33 cellular contexts compared by ENCODE assay signal in the genomic region with DNA sequence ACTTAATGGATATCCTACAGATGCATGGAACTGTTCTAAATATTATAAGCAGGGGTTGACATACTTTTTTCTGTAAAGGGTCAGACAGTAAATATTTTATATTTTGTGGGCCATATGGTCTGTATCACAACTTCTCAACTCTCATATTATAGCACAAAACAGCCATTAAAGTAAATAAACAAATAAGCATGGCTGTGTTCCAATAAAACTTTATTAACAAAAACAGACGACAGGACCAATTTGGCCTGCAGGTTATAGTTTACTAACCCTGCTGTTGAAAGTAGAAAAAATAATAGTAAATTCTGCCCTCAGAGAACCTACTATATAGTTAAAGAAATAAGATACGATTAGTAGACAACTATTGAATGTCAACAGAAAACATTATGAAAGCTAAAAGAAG. TPM values are rescaled to one million over a fixed set of nuclear protein-coding genes. Genes with fewer than 3 reads are reported as not detected.
"Had no signal": no experiment of that assay in that cellular context is flagged by ENCODE, and none has a peak within 500 bp of the region (broad histone marks: within the 10 kb centered on the region; RNA-seq: fewer than 3 reads in every experiment).

No MANE protein-coding gene starts in this region.

- H3K27me3 Mint-ChIP-seq: naive B cell; naive thymus-derived CD8-positive, alpha-beta T cell; natural killer cell treated with Interleukin-12 subunit alpha and Interleukin-12 subunit beta and Interleukin-15 and Interleukin-18, amount 100 ng/mL, for 72 hours; stimulated activated memory B cell treated with anti-CD40 and anti-IgM and Interleukin-4, amounts not matched to agents 10 μg/mL and 1 μg/mL and 100 μg/mL, for 72 hours; stimulated activated naive CD8-positive, alpha-beta T cell treated with anti-CD3 and anti-CD28 coated beads, Interleukin-15, amount 100 ng/mL, for 72 hours; type B pancreatic cell had no signal

- H3K9me3 Mint-ChIP-seq: natural killer cell treated with Interleukin-12 subunit alpha and Interleukin-12 subunit beta and Interleukin-15 and Interleukin-18, amount 100 ng/mL, for 72 hours; neural crest cell; stimulated activated naive CD8-positive, alpha-beta T cell treated with anti-CD3 and anti-CD28 coated beads, Interleukin-15, amount 100 ng/mL, for 72 hours; type B pancreatic cell had no signal

- H3K27ac Mint-ChIP-seq: naive B cell; naive thymus-derived CD8-positive, alpha-beta T cell; natural killer cell treated with Interleukin-12 subunit alpha and Interleukin-12 subunit beta and Interleukin-15 and Interleukin-18, amount 100 ng/mL, for 72 hours; nephron progenitor cell; stimulated activated memory B cell treated with anti-CD40 and anti-IgM and Interleukin-4, amounts not matched to agents 10 μg/mL and 1 μg/mL and 100 μg/mL, for 72 hours; stimulated activated naive CD8-positive, alpha-beta T cell treated with anti-CD3 and anti-CD28 coated beads, Interleukin-15, amount 100 ng/mL, for 72 hours; type B pancreatic cell had no signal

- H3K9me3 ChIP-seq: neutrophil, pancreas, prostate gland, spleen, suprapubic skin, testis, tibial artery, transverse colon, upper lobe of right lung, uterus had no signal

- H3K27ac ChIP-seq: neutrophil, pancreas, prostate gland, skin epidermis, spleen, suprapubic skin, testis, tibial artery, transverse colon, upper lobe of right lung, uterus had no signal

- H3K36me3 Mint-ChIP-seq: natural killer cell treated with Interleukin-12 subunit alpha and Interleukin-12 subunit beta and Interleukin-15 and Interleukin-18, amount 100 ng/mL, for 72 hours had no signal

- DNase-seq: naive B cell; naive thymus-derived CD8-positive, alpha-beta T cell; nephron progenitor cell; nucleus accumbens; pancreas; retina; right cardiac atrium; spleen; stimulated activated CD4-positive, alpha-beta T cell treated with anti-CD3 and anti-CD28 coated beads, Interleukin-12 subunit alpha, Interleukin-12 subunit beta, amount 100 ng/mL, for 4 hours; stimulated activated CD4-positive, alpha-beta T cell treated with anti-CD3 and anti-CD28 coated beads, Interleukin-1b, Interleukin-23, amount 100 ng/mL, for 48 hours; stimulated activated CD4-positive, alpha-beta T cell treated with anti-CD3 and anti-CD28 coated beads, Interleukin-4, amount 100 ng/mL, for 1 hour; stimulated activated CD4-positive, alpha-beta T cell treated with anti-CD3 and anti-CD28 coated beads, Interleukin-4, amount 100 ng/mL, for 4 hours; stimulated activated CD8-positive, alpha-beta memory T cell treated with anti-CD3 and anti-CD28 coated beads, Interleukin-4, amount 100 ng/mL, for 48 hours; stimulated activated naive CD4-positive, alpha-beta T cell; stimulated activated naive CD8-positive, alpha-beta T cell treated with anti-CD3 and anti-CD28 coated beads, Interleukin-15, amount 100 ng/mL, for 72 hours; stimulated activated naive CD8-positive, alpha-beta T cell treated with anti-CD3 and anti-CD28 coated beads, Interleukin-15, Interleukin-2, amounts not matched to agents 100 U/mL and 50 U/mL, for 24 hours; substantia nigra; testis; tibial artery; transverse colon; upper lobe of right lung; uterus had no signal

- FAIRE-seq: pancreas had no signal

- H3K4me1 ChIP-seq: pancreas, prostate gland, testis, tibial artery, transverse colon, upper lobe of right lung, uterus had no signal

- ATAC-seq: naive thymus-derived CD8-positive, alpha-beta T cell; natural killer cell treated with Interleukin-12 subunit alpha and Interleukin-12 subunit beta and Interleukin-15 and Interleukin-18, amount 100 ng/mL, for 72 hours; pancreas; right cardiac atrium; sciatic nerve; stimulated activated memory B cell treated with anti-CD40 and anti-IgM and Interleukin-4, amounts not matched to agents 10 μg/mL and 1 μg/mL and 100 μg/mL, for 72 hours; stimulated activated naive CD8-positive, alpha-beta T cell treated with anti-CD3 and anti-CD28 coated beads, Interleukin-15, amount 100 ng/mL, for 72 hours; stimulated activated naive CD8-positive, alpha-beta T cell treated with anti-CD3 and anti-CD28 coated beads, Interleukin-15, Interleukin-2, amounts not matched to agents 100 U/mL and 50 U/mL, for 24 hours; upper lobe of right lung had no signal

- H3K4me3 ChIP-seq: pancreas, prostate gland, skin epidermis, smooth muscle cell, spleen, suprapubic skin, testis, tibial artery, transverse colon, upper lobe of right lung, uterus had no signal

- H3K4me1 Mint-ChIP-seq: nephron progenitor cell, neural crest cell had no signal

- H3K4me2 ChIP-seq: smooth muscle cell had no signal

- H3K27me3 ChIP-seq: neutrophil, pancreas, spleen, suprapubic skin, testis, tibial artery, transverse colon, upper lobe of right lung, uterus had no signal

- H3K4me3 Mint-ChIP-seq: naive B cell; naive thymus-derived CD8-positive, alpha-beta T cell; natural killer cell treated with Interleukin-12 subunit alpha and Interleukin-12 subunit beta and Interleukin-15 and Interleukin-18, amount 100 ng/mL, for 72 hours; nephron progenitor cell; neural crest cell; stimulated activated memory B cell treated with anti-CD40 and anti-IgM and Interleukin-4, amounts not matched to agents 10 μg/mL and 1 μg/mL and 100 μg/mL, for 72 hours; stimulated activated naive CD8-positive, alpha-beta T cell treated with anti-CD3 and anti-CD28 coated beads, Interleukin-15, amount 100 ng/mL, for 72 hours; type B pancreatic cell had no signal

- H3K36me3 ChIP-seq: prostate gland, uterus had no signal

RNA-seq across cellular contexts. Expression of a gene that starts 46.3 kb away (rescaled TPM):
- total RNA-seq: natural killer cell treated with Interleukin-12 subunit alpha and Interleukin-12 subunit beta and Interleukin-15 and Interleukin-18, amount 100 ng/mL, for 72 hours; osteocyte had no signal
